Comparison of ENCODE assay signal across 9 cellular contexts in the genomic region with DNA sequence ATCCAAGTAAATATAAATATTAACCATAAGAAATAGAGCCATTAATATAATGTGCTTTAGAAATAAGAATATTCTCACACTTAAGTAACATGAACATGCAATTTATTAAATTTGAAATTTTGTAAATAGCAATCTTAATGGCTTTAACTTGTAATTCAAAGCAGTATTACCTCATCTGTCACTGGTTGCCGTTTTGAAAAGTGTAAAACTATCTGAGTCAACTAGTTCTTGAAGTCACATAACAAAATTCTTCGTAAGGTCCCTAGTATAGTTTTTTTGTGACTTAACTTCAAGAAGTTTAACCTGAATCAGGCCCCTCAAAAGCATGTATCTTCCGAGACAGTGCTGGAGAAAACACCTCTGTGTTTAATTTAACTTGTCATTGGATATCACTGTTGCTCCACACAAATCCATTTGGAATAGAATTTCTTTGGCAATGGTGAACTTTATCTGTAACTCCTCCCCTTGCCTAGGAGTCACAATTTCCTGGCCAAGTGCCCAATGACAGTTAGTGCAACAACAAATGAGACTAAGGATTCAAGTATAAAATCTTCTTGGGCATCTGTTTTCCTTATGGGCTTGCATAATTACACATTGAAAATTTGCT. TPM values are rescaled to one million over a fixed set of nuclear protein-coding genes. Genes with fewer than 3 reads are reported as not detected.
DNase-seq lines count a peak whose midpoint lies in the region; ATAC-seq and TF ChIP-seq lines count a peak whose summit lies in the region.
"Had no signal": no experiment of that assay in that cellular context is flagged by ENCODE, and none has a peak within 500 bp of the region (broad histone marks: within the 10 kb centered on the region; RNA-seq: fewer than 3 reads in every experiment).

No MANE protein-coding gene starts in this region.

- CTCF ChIA-PET in AG04450 (lab: Charles Lee), result interaction anchor here (1.0 kb wide), 1 partner anchor 93 kb away, joined by 6 read pairs; no protein-coding TSS in a partner anchor

- H3K4me3 ChIP-seq in AG04450 (ENCODE audit: low read depth, low read length) (no peak overlapping the region; the same call in 1 of the 2 replicates), LNCaP clone FGC (ENCODE audit: low read depth, low read length) (no peak overlapping the region), mucosa of descending colon (no peak overlapping the region)

- H3K36me3 ChIP-seq in mucosa of descending colon (ENCODE audit: low read depth), result no peaks in the 10 kb centered on the region

- POLR2A ChIA-PET in AG04450 (lab: Yijun Ruan, JAX), result no interaction called here

- peak; percentile 67 for DNase-seq in AG04450 (ENCODE audit: low read depth, low spot score)
- peak; percentile 31 for DNase-seq in LNCaP clone FGC (ENCODE audit: low read depth)
- peak; percentile 90 for DNase-seq in dedifferentiated amniotic fluid mesenchymal stem cell (ENCODE audit: extremely low spot score)
- peak in 1 of 3 donors; percentile 64 for DNase-seq in mucosa of descending colon
- DNase-seq in NOMO-1 (lab: John Stamatoyannopoulos, UW; ENCODE audit: unreplicated experiment in 2 of 2), result no peak
- no peak for DNase-seq in CD1c-positive myeloid dendritic cell (ENCODE audit: extremely low spot score)
- DNase-seq in cortex of kidney (lab: John Stamatoyannopoulos, UW), result no peak
- no peak for DNase-seq in NCI-H2107 (lab: John Stamatoyannopoulos, UW)
- DNase-seq: activated CD4-positive, alpha-beta T cell treated with anti-CD3 and anti-CD28 coated beads for 1 hour had no signal

- TF ChIP-seq CTCF in AG04450 (IDR thresholded peaks at IDR 0.05; ENCODE audit: low read depth, low read length) (no peak), LNCaP clone FGC (IDR thresholded peaks at IDR 0.05; ENCODE audit: control insufficient read depth, extremely low read depth, insufficient read depth) (no peak), mucosa of descending colon (IDR thresholded peaks at IDR 0.05) (no peak)

- H3K4me1 ChIP-seq in mucosa of descending colon (ENCODE audit: low read depth), result peaks cover 2% of the 10 kb centered on the region

- no peaks in the 10 kb centered on the region for H3K9me3 ChIP-seq in AG04450 (ENCODE audit: control insufficient read depth, insufficient read depth, low read length)
- H3K9me3 ChIP-seq in mucosa of descending colon, result no peaks in the 10 kb centered on the region

- H3K27me3 ChIP-seq in AG04450 (ENCODE audit: control insufficient read depth, insufficient read depth, low read length), result no peaks in the 10 kb centered on the region

- H3K27ac ChIP-seq in AG04450 (ENCODE audit: low read depth, low read length), result peak overlapping the region; percentile 11

- ATAC-seq in mucosa of descending colon, result peak; percentile 23

- intact Hi-C loops in mucosa of descending colon (cut with DNase I, micrococcal nuclease), result no loop called here

RNA-seq across cellular contexts. Expression of a gene that starts 47.1 kb away (rescaled TPM):
- polyA plus RNA-seq in AG04450 (2011; rRNA removed), result 94.5 and 117 TPM in 2 replicates
- 53.3 and 63.3 TPM in 2 replicates for polyA minus RNA-seq in AG04450 (2011; rRNA and poly(A)+ RNA removed)
- total RNA-seq in mucosa of descending colon, result 100 to 1,000 TPM in 2 of 3 donors, 10 to 100 TPM in 1; 84.9 to 105 (median 105) TPM

Comparison
In these comparisons a context has a peak if more than half of its experiments do, and no peak if none do; other contexts are left out.
1. DNase-seq: peak in AG04450 (single experiment), LNCaP clone FGC (single experiment) and dedifferentiated amniotic fluid mesenchymal stem cell (single experiment); none in NOMO-1 (0 of 2), CD1c-positive myeloid dendritic cell (single experiment), cortex of kidney (single experiment) and NCI-H2107 (single experiment).